Comparison of ENCODE assay signal across 14 cellular contexts in genomic region chr11:76614471-76615183, GRCh38. TPM values are rescaled to one million over a fixed set of nuclear protein-coding genes. Genes with fewer than 3 reads are reported as not detected.
DNase-seq lines count a peak whose midpoint lies in the region; ATAC-seq, FAIRE-seq and TF ChIP-seq lines count a peak whose summit lies in the region.
"Had no signal": no experiment of that assay in that cellular context is flagged by ENCODE, and none has a peak within 500 bp of the region (broad histone marks: within the 10 kb centered on the region; RNA-seq: fewer than 3 reads in every experiment).

No MANE protein-coding gene starts in this region.

- no peak for TF ChIP-seq CTCF in astrocyte of the spinal cord (IDR thresholded peaks at IDR 0.05; ENCODE audit: low read depth, low read length)
- no peak for TF ChIP-seq CTCF in testis (IDR thresholded peaks at IDR 0.05)

- in situ Hi-C loops in astrocyte of the spinal cord (cut with HindIII; ENCODE audit: low sequenced_read_pairs), result no loop called here

- no peak overlapping the region for H2AFZ ChIP-seq in trophoblast cell (ENCODE audit: insufficient read depth, low read length, poor library complexity)

- H3K27ac ChIP-seq in trophoblast cell (ENCODE audit: low read depth, low read length) (no peak overlapping the region), testis (peak overlapping the region in 1 of 2 donors; percentile 59)

- DNase-seq in AG20443 (ENCODE audit: low spot score) (peak; percentile 77), astrocyte of the spinal cord (ENCODE audit: low read depth, low spot score) (peak; percentile 45), Right ventricle myocardium superior (peak; percentile 80), trophoblast cell (no peak), testis (no peak), RCC 7860 (ENCODE audit: low spot score) (no peak)
- no peak for DNase-seq in stimulated activated CD4-positive, alpha-beta T cell treated with anti-CD3 and anti-CD28 coated beads, Interleukin-1b, Interleukin-23, amount 100 ng/mL, for 48 hours
- DNase-seq: activated CD4-positive, alpha-beta T cell treated with anti-CD3 and anti-CD28 coated beads, Interleukin-2, amount 50 U/mL, for 1 hour; activated naive CD4-positive, alpha-beta T cell; DND-41; NCI-H2171 treated with DMSO at 0.1 percent for 48 hours had no signal

- TF ChIP-seq POLR2A in testis (IDR thresholded peaks at IDR 0.05), result no peak

- no peak overlapping the region for H4K12ac ChIP-seq in trophoblast cell (ENCODE audit: low read depth, low read length)

- H3K27me3 ChIP-seq in trophoblast cell (ENCODE audit: insufficient read depth, low read length) (no peaks in the 10 kb centered on the region), testis (no peaks in the 10 kb centered on the region)
- H3K27me3 ChIP-seq: dorsolateral prefrontal cortex had no signal

- H3K79me1 ChIP-seq in trophoblast cell (ENCODE audit: low read length), result no peaks in the 10 kb centered on the region

- no peak overlapping the region for H2BK12ac ChIP-seq in trophoblast cell (ENCODE audit: low read length)

- intact Hi-C loops in Right ventricle myocardium superior (cut with DNase I), result no loop called here
- intact Hi-C loops in testis (cut with DNase I; ENCODE audit: low total_unique reads), result no loop called here

- H4K91ac ChIP-seq in trophoblast cell (ENCODE audit: low read depth, low read length), result peak overlapping the region; percentile 20

- ATAC-seq in Right ventricle myocardium superior (ENCODE audit: poor library complexity) (peak; percentile 50), GM18909 (IDR thresholded peaks at IDR 0.05; ENCODE audit: poor library complexity, unreplicated experiment) (no peak)

- no peak overlapping the region for H3K18ac ChIP-seq in trophoblast cell (ENCODE audit: low read length)

- H2BK120ac ChIP-seq in trophoblast cell (ENCODE audit: insufficient read depth, low read length, poor library complexity), result no peak overlapping the region

- H3K4me3 ChIP-seq in astrocyte of the spinal cord (ENCODE audit: low read depth, low read length), result no peak overlapping the region
- H3K4me3 ChIP-seq in trophoblast cell (ENCODE audit: low read depth, low read length), result no peak overlapping the region
- H3K4me3 ChIP-seq in testis, result no peak overlapping the region
- H3K4me3 ChIP-seq: dorsolateral prefrontal cortex, mucosa of descending colon had no signal

- no CpG with 5 or more reads among the region's 12 CpGs for WGBS in trophoblast cell (ENCODE audit: extremely low coverage, insufficient coverage, insufficient read length)
- 87 to 88% methylated on average over 5 to 12 of the region's 12 CpGs for WGBS in testis, 2 donors

- peak overlapping the region; percentile 34 for H2AK5ac ChIP-seq in trophoblast cell (ENCODE audit: low read length)

- H4K8ac ChIP-seq in trophoblast cell (ENCODE audit: low read depth, low read length), result no peak overlapping the region

- no peak overlapping the region for H3K9ac ChIP-seq in trophoblast cell (ENCODE audit: low read length)

- peaks cover 3% of the 10 kb centered on the region for H3K9me3 ChIP-seq in trophoblast cell (ENCODE audit: insufficient read depth, low read depth, low read length)
- no peaks in the 10 kb centered on the region for H3K9me3 ChIP-seq in testis
- H3K9me3 ChIP-seq: mucosa of descending colon had no signal

- no peak overlapping the region for H3K23ac ChIP-seq in trophoblast cell (ENCODE audit: low read length)

- no peak overlapping the region for H3K4me2 ChIP-seq in trophoblast cell (ENCODE audit: low read length)

- H3K4me1 ChIP-seq in trophoblast cell (ENCODE audit: control insufficient read depth in 1 of 2, insufficient read depth in 2 of 2, low read length in 2 of 2) (peaks cover 0 to 18% of the 10 kb centered on the region in 2 experiments), testis (peaks cover 9% of the 10 kb centered on the region)

- no peak overlapping the region for H3K4ac ChIP-seq in trophoblast cell (ENCODE audit: low read depth, low read length)

- H3K79me2 ChIP-seq in trophoblast cell (ENCODE audit: control insufficient read depth, insufficient read depth, low read length, poor library complexity), result no peaks in the 10 kb centered on the region

- H3K36me3 ChIP-seq in trophoblast cell (ENCODE audit: control insufficient read depth in 1 of 2, insufficient read depth in 2 of 2, low read length in 2 of 2) (no peaks in the 10 kb centered on the region), testis (ENCODE audit: low read depth, missing control alignments) (no peaks in the 10 kb centered on the region)

- no peak for FAIRE-seq in RCC 7860 (lab: Jason Lieb, UNC)

- H3K14ac ChIP-seq in trophoblast cell (ENCODE audit: low read length), result no peak overlapping the region

- no peak overlapping the region for H2BK5ac ChIP-seq in trophoblast cell (ENCODE audit: low read depth, low read length, poor library complexity)

RNA-seq across cellular contexts. Expression of gene LRRC32, which starts 55.9 kb away (rescaled TPM):
- 30.3 TPM for total RNA-seq in Right ventricle myocardium superior
- 39.7 and 40.3 TPM in 2 replicates for polyA plus RNA-seq in trophoblast cell (2013)
- total RNA-seq in testis, result 1 to 10 TPM; 6.5 to 9.1 TPM
- 20.5 TPM for polyA plus RNA-seq in testis (ENCODE audit: insufficient read depth, low read depth, low replicate concordance)

Comparison
In these comparisons a context has a peak if more than half of its experiments do, and no peak if none do; other contexts are left out.
1. DNase-seq: peak in AG20443 (single experiment), astrocyte of the spinal cord (single experiment) and Right ventricle myocardium superior (single experiment); none in trophoblast cell (0 of 2), stimulated activated CD4-positive, alpha-beta T cell treated with anti-CD3 and anti-CD28 coated beads, Interleukin-1b, Interleukin-23, amount 100 ng/mL, for 48 hours (single experiment), testis (single experiment) and RCC 7860 (single experiment).